Comparison of ENCODE assay signal across 22 cellular contexts in the genomic region with DNA sequence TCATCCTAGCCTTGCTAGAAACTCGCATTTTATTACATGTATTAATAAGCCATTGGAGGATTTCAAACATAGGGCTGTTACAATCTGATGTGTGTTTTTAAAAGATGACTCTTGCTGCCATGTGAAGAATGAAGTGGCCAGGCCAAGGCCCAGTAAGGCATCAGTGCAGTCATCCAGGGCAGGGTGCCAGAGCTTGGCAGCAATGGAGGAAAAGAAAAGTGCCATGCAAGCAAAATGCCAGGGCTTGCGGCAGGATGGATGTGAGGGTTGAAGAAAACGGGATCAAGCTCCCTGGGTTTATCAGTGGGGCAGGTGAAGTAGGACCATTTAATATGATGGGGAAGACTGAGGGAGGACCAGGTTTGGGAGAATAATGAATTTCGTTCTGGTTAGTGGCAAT.
DNase-seq lines count a peak whose midpoint lies in the region; ATAC-seq, FAIRE-seq and TF ChIP-seq lines count a peak whose summit lies in the region.
"Had no signal": no experiment of that assay in that cellular context is flagged by ENCODE, and none has a peak within 500 bp of the region (broad histone marks: within the 10 kb centered on the region; RNA-seq: fewer than 3 reads in every experiment).

No MANE protein-coding gene starts in this region.

- no peak for TF ChIP-seq RAD21 in K562 (CRISPR knock-in tag; conservative IDR thresholded peaks at IDR 0.05 in 1 of 2, IDR thresholded peaks at IDR 0.05 in 1 of 2)

- H3K36me3 ChIP-seq in right atrium auricular region (no peaks in the 10 kb centered on the region), K562 (ENCODE audit: control insufficient read depth, insufficient read depth, low read length) (no peaks in the 10 kb centered on the region), left ventricle myocardium inferior (no peaks in the 10 kb centered on the region), thyroid gland (no peaks in the 10 kb centered on the region), MM.1S (replicated peaks; ENCODE audit: insufficient read depth, low read length) (no peaks in the 10 kb centered on the region)
- H3K36me3 ChIP-seq: BLaER1 treated with 17β-estradiol and CSF1 and Interleukin-3, amounts not matched to agents 10 nM and 100 nM; Peyer's patch had no signal

- H3K9ac ChIP-seq in K562 (ENCODE audit: insufficient read depth in 1 of 2, low read depth in 2 of 2, low read length in 2 of 2), result no peak overlapping the region
- no peak overlapping the region for H3K9ac ChIP-seq in MM.1S (ENCODE audit: low read length)
- H3K9ac ChIP-seq: BLaER1 treated with 17β-estradiol and CSF1 and Interleukin-3, amounts not matched to agents 10 nM and 100 nM had no signal

- in situ Hi-C loops in K562 (cut with MboI), result no loop called here

- H4K20me1 ChIP-seq in K562 (replicated peaks; ENCODE audit: control insufficient read depth, insufficient read depth, low read length), result no peaks in the 10 kb centered on the region
- no peaks in the 10 kb centered on the region for H4K20me1 ChIP-seq in MM.1S (ENCODE audit: insufficient read depth, low read length)
- H4K20me1 ChIP-seq: BLaER1 treated with 17β-estradiol and CSF1 and Interleukin-3, amounts not matched to agents 10 nM and 100 nM had no signal

- H3K9me1 ChIP-seq in K562 (ENCODE audit: control insufficient read depth, insufficient read depth, low read length), result no peaks in the 10 kb centered on the region

- 0% methylated on average over 4 of the region's 4 CpGs for whole genome bisulfite sequencing in K562 (ENCODE audit: insufficient coverage, low coverage, missing lambda C conversion rate)
- WGBS in thyroid gland, 2 donors, result 79 to 83% methylated on average over 4 of the region's 4 CpGs

- FAIRE-seq in K562 (lab: Jason Lieb, UNC), result no peak
- FAIRE-seq: D721Med had no signal

- H3K27me3 ChIP-seq in right atrium auricular region (no peaks in the 10 kb centered on the region), K562 (ENCODE audit: control insufficient read depth in 2 of 2, insufficient read depth in 2 of 2, low read length in 2 of 2) (no peaks in the 10 kb centered on the region), left ventricle myocardium inferior (ENCODE audit: low read depth) (peaks cover 22% of the 10 kb centered on the region), thyroid gland (no peaks in the 10 kb centered on the region), MM.1S (replicated peaks; ENCODE audit: insufficient read depth, low read length) (no peaks in the 10 kb centered on the region)
- H3K27me3 ChIP-seq: BLaER1 treated with 17β-estradiol and CSF1 and Interleukin-3, amounts not matched to agents 10 nM and 100 nM; Peyer's patch had no signal

- CTCF ChIA-PET in K562 (lab: Yijun Ruan, JAX; ENCODE audit: low intra/inter-chr PET ratio), result no interaction called here

- H3K4me3 ChIP-seq in right atrium auricular region, result no peak overlapping the region
- no peak overlapping the region for H3K4me3 ChIP-seq in K562
- H3K4me3 ChIP-seq in left ventricle myocardium inferior, result no peak overlapping the region
- H3K4me3 ChIP-seq in thyroid gland (replicated peaks in 1 of 3), result no peak overlapping the region
- H3K4me3 ChIP-seq in MM.1S (ENCODE audit: low read length), result no peak overlapping the region
- H3K4me3 ChIP-seq: BLaER1 treated with 17β-estradiol and CSF1 and Interleukin-3, amounts not matched to agents 10 nM and 100 nM; Peyer's patch had no signal

- no TSS peak for BruUV-seq in K562 (replicated peaks; lab: Mats Ljungman, UMichigan)

- H3K9me3 ChIP-seq in right atrium auricular region (no peaks in the 10 kb centered on the region), K562 (replicated peaks; ENCODE audit: control insufficient read depth, insufficient read depth, low read depth, low read length) (no peaks in the 10 kb centered on the region), left ventricle myocardium inferior (replicated peaks) (no peaks in the 10 kb centered on the region), thyroid gland (no peaks in the 10 kb centered on the region), MM.1S (replicated peaks; ENCODE audit: insufficient read depth, low read length) (no peaks in the 10 kb centered on the region)
- H3K9me3 ChIP-seq: BLaER1 treated with 17β-estradiol and CSF1 and Interleukin-3, amounts not matched to agents 10 nM and 100 nM; Peyer's patch had no signal

- intact Hi-C loops in Right ventricle myocardium superior (cut with DNase I), result no loop called here
- intact Hi-C loops in K562 (cut with micrococcal nuclease), result no loop called here
- intact Hi-C loops in left ventricle myocardium inferior (cut with micrococcal nuclease), result no loop called here
- intact Hi-C loops in thyroid gland (cut with DNase I), result no loop called here

- TF ChIP-seq POLR2A in K562 (conservative IDR thresholded peaks at IDR 0.05), result no peak
- TF ChIP-seq POLR2A in thyroid gland (IDR thresholded peaks at IDR 0.05), result no peak

- POLR2A ChIA-PET in K562 (lab: Yijun Ruan, JAX), result no interaction called here

- H3K79me2 ChIP-seq in K562 (ENCODE audit: control insufficient read depth, insufficient read depth, low read length), result no peaks in the 10 kb centered on the region
- no peaks in the 10 kb centered on the region for H3K79me2 ChIP-seq in MM.1S (ENCODE audit: low read length)

- no peak for TF ChIP-seq EP300 in K562 (IDR thresholded peaks at IDR 0.05; ENCODE audit: low read length)

- no peaks in the 10 kb centered on the region for H3F3A ChIP-seq in MM.1S (ENCODE audit: insufficient read depth, low read length)

- no peak overlapping the region for H2AFZ ChIP-seq in K562 (ENCODE audit: low read depth, low read length)
- no peak overlapping the region for H2AFZ ChIP-seq in MM.1S (ENCODE audit: low read length)

- no peak overlapping the region for H3K27ac ChIP-seq in right atrium auricular region
- H3K27ac ChIP-seq in K562 (ENCODE audit: extremely low read depth, low read depth, low read length), result no peak overlapping the region
- no peak overlapping the region for H3K27ac ChIP-seq in left ventricle myocardium inferior (replicated peaks)
- no peak overlapping the region for H3K27ac ChIP-seq in thyroid gland
- no peak overlapping the region for H3K27ac ChIP-seq in MM.1S (ENCODE audit: low read length)
- H3K27ac ChIP-seq: BLaER1 treated with 17β-estradiol and CSF1 and Interleukin-3, amounts not matched to agents 10 nM and 100 nM; Peyer's patch had no signal

- ATAC-seq in Right ventricle myocardium superior (ENCODE audit: poor library complexity) (no peak), K562 (no peak)
- ATAC-seq: SK-N-SH treated with all-trans-retinoic acid at 6 μM for 48 hours had no signal

- H3K4me1 ChIP-seq in right atrium auricular region, result no peaks in the 10 kb centered on the region
- H3K4me1 ChIP-seq in K562 (replicated peaks in 1 of 2; ENCODE audit: control insufficient read depth in 2 of 2, insufficient read depth in 2 of 2, low read length in 2 of 2), result no peaks in the 10 kb centered on the region
- H3K4me1 ChIP-seq in left ventricle myocardium inferior, result no peaks in the 10 kb centered on the region
- no peaks in the 10 kb centered on the region for H3K4me1 ChIP-seq in thyroid gland
- H3K4me1 ChIP-seq in MM.1S (ENCODE audit: low read length), result no peaks in the 10 kb centered on the region
- H3K4me1 ChIP-seq: BLaER1 treated with 17β-estradiol and CSF1 and Interleukin-3, amounts not matched to agents 10 nM and 100 nM; Peyer's patch had no signal

- DNase-seq in Right ventricle myocardium superior (peak; percentile 53), right atrium auricular region (ENCODE audit: low spot score) (no peak), K562 (ENCODE audit: extremely low read depth in 1 of 4, low spot score in 3 of 4) (no peak), left ventricle myocardium inferior (peak; percentile 35), thyroid gland (peak; percentile 18 to 42), NCI-H226 (no peak), NCI-H1092 treated with DMSO at 0.1 percent for 48 hours (lab: John Stamatoyannopoulos, UW) (no peak), MM.1S (no peak)
- DNase-seq: 8988T; CD8-positive, alpha-beta memory T cell; DMS79; H9; Kasumi-1; NCI-H1417 treated with DMSO at 0.1 percent for 48 hours; NCI-H2029 treated with DMSO at 0.1 percent for 48 hours; NCI-H2171 treated with DMSO at 0.1 percent for 48 hours; NCI-H510A; Peyer's patch; SHP77 treated with DMSO at 0.1 percent for 48 hours had no signal

- TF ChIP-seq CTCF in right atrium auricular region (IDR thresholded peaks at IDR 0.05), result no peak
- TF ChIP-seq CTCF in K562 (IDR thresholded peaks at IDR 0.05 in 2 of 3, conservative IDR thresholded peaks at IDR 0.05 in 1 of 3; ENCODE audit: insufficient read depth in 2 of 3, low read depth in 1 of 3, low read length in 3 of 3), result no peak
- TF ChIP-seq CTCF in left ventricle myocardium inferior (IDR thresholded peaks at IDR 0.05; ENCODE audit: borderline replicate concordance), result no peak
- TF ChIP-seq CTCF in thyroid gland (IDR thresholded peaks at IDR 0.05), result no peak
- no peak for TF ChIP-seq CTCF in MM.1S (IDR thresholded peaks at IDR 0.05; ENCODE audit: low read length)

- no peaks in the 10 kb centered on the region for H3K9me2 ChIP-seq in MM.1S (replicated peaks; ENCODE audit: insufficient read depth, low read length)

- H3K4me2 ChIP-seq in K562 (ENCODE audit: insufficient read depth, low read length) (no peak overlapping the region), MM.1S (ENCODE audit: low read depth, low read length) (no peak overlapping the region)
- H3K4me2 ChIP-seq: BLaER1 treated with 17β-estradiol and CSF1 and Interleukin-3, amounts not matched to agents 10 nM and 100 nM had no signal

TF ChIP-seq in K562, 482 proteins besides CTCF, POLR2A, EP300 and RAD21:
- TF ChIP-seq FOXK1 (CRISPR knock-in tag; IDR thresholded peaks at IDR 0.05; ENCODE audit: borderline replicate concordance) (no peak), ZNF316 (IDR thresholded peaks at IDR 0.05) (peak; percentile 13; the same call in 1 of the 2 replicates)

Comparison
In these comparisons a context has a peak if more than half of its experiments do, and no peak if none do; other contexts are left out.
1. DNase-seq: peak in Right ventricle myocardium superior (single experiment), left ventricle myocardium inferior (single experiment) and thyroid gland (2 of 2); none in right atrium auricular region (single experiment), K562 (0 of 4), NCI-H226 (single experiment), NCI-H1092 treated with DMSO at 0.1 percent for 48 hours (single experiment) and MM.1S (single experiment).